10 cellular contexts compared by ENCODE assay signal in the genomic region with DNA sequence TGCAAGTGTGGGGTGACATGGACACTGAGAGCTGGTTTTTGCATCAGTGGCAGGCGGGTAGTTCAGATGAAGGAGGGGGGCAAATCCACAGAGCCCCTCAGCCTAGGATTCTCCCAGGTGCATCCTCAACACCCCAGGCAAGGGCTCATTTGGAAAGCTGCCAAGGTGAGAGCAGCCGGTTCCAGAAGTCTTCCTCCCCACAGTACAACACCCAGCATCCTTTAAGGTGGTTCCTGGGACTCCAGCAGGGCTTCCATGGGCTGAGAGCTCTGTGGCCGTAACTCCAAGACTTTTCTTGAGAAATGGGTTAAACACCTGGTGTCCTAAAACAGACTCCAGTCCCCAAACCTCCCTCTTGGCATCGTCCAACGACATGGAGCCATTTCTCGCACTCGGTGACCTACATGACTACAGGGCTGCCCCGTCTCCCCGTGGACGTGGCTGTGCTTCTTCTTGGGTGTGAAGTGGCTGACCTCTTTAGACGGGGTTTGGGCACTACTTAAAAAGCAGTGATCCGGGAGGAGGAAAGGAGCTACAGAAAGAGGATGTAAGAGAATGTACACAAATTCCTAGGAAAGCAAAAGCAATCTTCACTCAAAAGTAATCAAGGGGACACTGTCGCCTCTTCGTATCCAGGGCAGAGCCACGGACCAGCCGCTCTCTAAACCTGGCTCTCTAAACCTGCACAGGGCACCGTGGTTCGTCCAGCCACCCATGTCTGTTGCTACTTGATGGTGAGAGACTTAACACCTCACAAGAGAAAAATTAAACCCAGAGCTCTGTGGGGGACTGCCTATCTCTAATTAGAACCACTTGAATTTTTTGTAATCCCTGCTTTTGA. TPM values are rescaled to one million over a fixed set of nuclear protein-coding genes. Genes with fewer than 3 reads are reported as not detected.
DNase-seq lines count a peak whose midpoint lies in the region; ATAC-seq and TF ChIP-seq lines count a peak whose summit lies in the region.
"Had no signal": no experiment of that assay in that cellular context is flagged by ENCODE, and none has a peak within 500 bp of the region (broad histone marks: within the 10 kb centered on the region; RNA-seq: fewer than 3 reads in every experiment).

No MANE protein-coding gene starts in this region.

- no peak overlapping the region for H2BK20ac ChIP-seq in H9 (ENCODE audit: low read depth, low read length, poor library complexity, severe bottlenecking)

- ATAC-seq in naive thymus-derived CD4-positive, alpha-beta T cell, result no peak

- H3K79me2 ChIP-seq in H9 (ENCODE audit: insufficient read depth, low read length), result peaks cover 7% of the 10 kb centered on the region; the same call in 1 of the 2 replicates

- intact Hi-C loops in ascending aorta (cut with DNase I), result no loop called here
- intact Hi-C loops in naive thymus-derived CD4-positive, alpha-beta T cell (cut with micrococcal nuclease), result loop anchor here (1.0 to 2.0 kb wide), 2 partner anchors 10 to 48 kb away; a partner anchor contains a TSS

- no peak overlapping the region for H2BK15ac ChIP-seq in H9 (ENCODE audit: low read depth, low read length)

- no peaks in the 10 kb centered on the region for H3K9me3 Mint-ChIP-seq in H9
- peaks cover 0 to 6% (median 0%) of the 10 kb centered on the region in 11 donors for H3K9me3 Mint-ChIP-seq in naive thymus-derived CD4-positive, alpha-beta T cell

- H4K20me1 ChIP-seq in H9 (ENCODE audit: control insufficient read depth, insufficient read depth, insufficient read length), result no peaks in the 10 kb centered on the region

- no peak overlapping the region for H3K9ac ChIP-seq in H9 (ENCODE audit: extremely low read depth, insufficient read length, low read length)

- H3K4me1 ChIP-seq in H9 (ENCODE audit: insufficient read depth, low read length) (peaks cover 27% of the 10 kb centered on the region), ascending aorta (peaks cover 18 to 57% of the 10 kb centered on the region in 2 donors)
- peaks cover 32 to 79% of the 10 kb centered on the region in 2 donors for H3K4me1 ChIP-seq in naive thymus-derived CD4-positive, alpha-beta T cell (ENCODE audit: control insufficient read depth in 2 of 2, insufficient read depth in 2 of 2, low read length in 2 of 2)

- H2BK120ac ChIP-seq in H9 (ENCODE audit: low read depth, low read length, poor library complexity, severe bottlenecking), result no peak overlapping the region

- H3K9me3 ChIP-seq in H9 (ENCODE audit: control insufficient read depth, low read depth, low read length), result no peaks in the 10 kb centered on the region
- no peaks in the 10 kb centered on the region for H3K9me3 ChIP-seq in ascending aorta
- no peaks in the 10 kb centered on the region for H3K9me3 ChIP-seq in naive thymus-derived CD4-positive, alpha-beta T cell (ENCODE audit: control insufficient read depth in 2 of 3, low read length in 3 of 3)
- H3K9me3 ChIP-seq: testis had no signal

- peak overlapping the region; percentile 9 for H3K4me2 ChIP-seq in H9 (ENCODE audit: insufficient read depth, insufficient read length, low read length)

- H3K23me2 ChIP-seq in H9 (ENCODE audit: insufficient read length, low read depth, low read length, poor library complexity, severe bottlenecking), result no peaks in the 10 kb centered on the region

- H3K27me3 ChIP-seq in H9 (ENCODE audit: insufficient read depth, low read length) (no peaks in the 10 kb centered on the region), ascending aorta (no peaks in the 10 kb centered on the region), H7 (ENCODE audit: control insufficient read depth, insufficient read depth, low read length) (no peaks in the 10 kb centered on the region)
- no peaks in the 10 kb centered on the region for H3K27me3 ChIP-seq in naive thymus-derived CD4-positive, alpha-beta T cell (ENCODE audit: control insufficient read depth in 2 of 2, insufficient read depth in 2 of 2, low read length in 2 of 2)
- H3K27me3 ChIP-seq: testis had no signal

- no peak overlapping the region for H4K91ac ChIP-seq in H9 (ENCODE audit: insufficient read length, low read depth, low read length)

- H3K23ac ChIP-seq in H9 (ENCODE audit: insufficient read length, low read depth, low read length), result no peak overlapping the region

- no peak overlapping the region for H2AK5ac ChIP-seq in H9 (ENCODE audit: insufficient read length, low read length)

- H3K4me3 Mint-ChIP-seq in H9, result peak overlapping the region; percentile 37 to 66; a peak in 3 of 5 replicates
- H3K4me3 Mint-ChIP-seq in naive thymus-derived CD4-positive, alpha-beta T cell, result peak overlapping the region; percentile 47 to 84 (median 75)

- CTCF ChIA-PET in naive thymus-derived CD4-positive, alpha-beta T cell (lab: Charles Lee), result interaction anchor here (1.2 to 3.8 kb wide), 3 partner anchors 9 to 148 kb away, joined by 3 to 16 read pairs (median 3); no protein-coding TSS in a partner anchor

- H3K36me3 Mint-ChIP-seq in H9 (ENCODE audit: insufficient read depth in 1 of 3, low read depth in 3 of 3), result peaks cover 2 to 13% (median 4%) of the 10 kb centered on the region in 3 experiments; a peak in 6 of 7 replicates
- H3K36me3 Mint-ChIP-seq in naive thymus-derived CD4-positive, alpha-beta T cell, result peaks cover 0 to 6% (median 0%) of the 10 kb centered on the region in 5 donors

- H2BK12ac ChIP-seq in H9 (ENCODE audit: insufficient read length, low read depth, low read length), result no peak overlapping the region

- H4K8ac ChIP-seq in H9 (replicated peaks; ENCODE audit: insufficient read length, low read depth, low read length), result no peak overlapping the region

- H3K56ac ChIP-seq in H9 (ENCODE audit: insufficient read length, low read depth, low read length), result no peak overlapping the region

- H3K27ac ChIP-seq in H9 (ENCODE audit: insufficient read length, low read depth, low read length), result no peak overlapping the region
- H3K27ac ChIP-seq in ascending aorta, result peak overlapping the region; percentile 74 to 77
- peak overlapping the region; percentile 29 for H3K27ac ChIP-seq in naive thymus-derived CD4-positive, alpha-beta T cell (ENCODE audit: low read depth, low read length)
- H3K27ac ChIP-seq: testis had no signal

- 0 out of 2 replicates have a peak overlapping the region, but pooled peaks have one; percentile 25 for H3K14ac ChIP-seq in H9 (ENCODE audit: insufficient read depth, low read length)

- WGBS in H9 (ENCODE audit: extremely low coverage, insufficient read length, low lambda C conversion rate), result no CpG with 5 or more reads among the region's 18 CpGs

- H3K27me3 Mint-ChIP-seq in H9 (ENCODE audit: low read depth), result peaks cover 1% of the 10 kb centered on the region; the same call in 1 of the 2 replicates
- no peaks in the 10 kb centered on the region for H3K27me3 Mint-ChIP-seq in naive thymus-derived CD4-positive, alpha-beta T cell

- H3K36me3 ChIP-seq in ascending aorta, result no peaks in the 10 kb centered on the region
- no peaks in the 10 kb centered on the region for H3K36me3 ChIP-seq in naive thymus-derived CD4-positive, alpha-beta T cell (ENCODE audit: control insufficient read depth in 2 of 3, insufficient read depth in 3 of 3, low read length in 3 of 3)
- no peaks in the 10 kb centered on the region for H3K36me3 ChIP-seq in H7 (replicated peaks; ENCODE audit: control insufficient read depth, insufficient read depth, low read length)

- no peak overlapping the region for H3K18ac ChIP-seq in H9 (ENCODE audit: insufficient read length, low read depth, low read length)

- POLR2A ChIA-PET in naive thymus-derived CD4-positive, alpha-beta T cell (lab: Charles Lee), result interaction anchor here (0.5 to 7.1 kb wide), 9 partner anchors 8 to 1393 kb away, joined by 3 to 89 read pairs (median 12); a partner anchor contains a TSS

- peaks cover 6% of the 10 kb centered on the region for H3K79me1 ChIP-seq in H9 (ENCODE audit: insufficient read depth, low read depth, low read length, poor library complexity, severe bottlenecking)

- peaks cover 90 to 93% of the 10 kb centered on the region in 2 experiments for H3K4me1 Mint-ChIP-seq in H9
- H3K4me1 Mint-ChIP-seq in naive thymus-derived CD4-positive, alpha-beta T cell, result peaks cover 71 to 99% (median 94%) of the 10 kb centered on the region in 7 donors

- H3K4me3 ChIP-seq in ascending aorta, result no peak overlapping the region
- no peak overlapping the region for H3K4me3 ChIP-seq in naive thymus-derived CD4-positive, alpha-beta T cell (ENCODE audit: low read length)
- H3K4me3 ChIP-seq in H7 (ENCODE audit: insufficient read depth, low read depth, low read length), result no peak overlapping the region
- H3K4me3 ChIP-seq: testis had no signal

- no peak for TF ChIP-seq CTCF in H9 (conservative IDR thresholded peaks at IDR 0.05)
- TF ChIP-seq CTCF in ascending aorta (IDR thresholded peaks at IDR 0.05), result no peak

- no peak overlapping the region for H2AFZ ChIP-seq in H9 (ENCODE audit: low read length)

- H3K27ac Mint-ChIP-seq in H9, result peak overlapping the region; percentile 22 to 93 (median 85); a peak in 5 of 7 replicates
- peak overlapping the region; percentile 45 to 97 (median 93) for H3K27ac Mint-ChIP-seq in naive thymus-derived CD4-positive, alpha-beta T cell

- no peak overlapping the region for H4K5ac ChIP-seq in H9 (ENCODE audit: insufficient read length, low read depth, low read length)

- no peak overlapping the region for H3T11ph ChIP-seq in H9 (ENCODE audit: low read length)

- no peak overlapping the region for H2BK5ac ChIP-seq in H9 (ENCODE audit: insufficient read length, low read length)

- H3K4ac ChIP-seq in H9 (ENCODE audit: low read depth, low read length), result no peak overlapping the region

- DNase-seq in CD1c-positive myeloid dendritic cell (ENCODE audit: extremely low spot score) (peak; percentile 5), H9 (no peak), ascending aorta (ENCODE audit: low spot score in 2 of 2) (no peak), OCI-M1 (lab: John Stamatoyannopoulos, UW) (no peak), NCI-H82 (lab: John Stamatoyannopoulos, UW) (no peak), H7 (no peak), AG08396 (ENCODE audit: low spot score) (no peak)
- no peak for DNase-seq in naive thymus-derived CD4-positive, alpha-beta T cell
- DNase-seq: cerebellar nuclear complex had no signal

RNA-seq across cellular contexts. Expression of a gene that starts 25.5 kb away (rescaled TPM):
- 86.5 and 89.9 TPM in 2 replicates for total RNA-seq in H9 (2021)
- 48.0 TPM for total RNA-seq in ascending aorta
- 100 to 1,000 TPM in 1 of 5 experiments, 10 to 100 TPM in 4; 88.3 to 104 (median 94.0) TPM for total RNA-seq in naive thymus-derived CD4-positive, alpha-beta T cell
- 10 to 100 TPM in 1 of 2 donors, 1 to 10 TPM in 1; 7.0 to 12.4 TPM for polyA plus RNA-seq in naive thymus-derived CD4-positive, alpha-beta T cell
- 73.7 and 79.7 TPM in 2 replicates for total RNA-seq in H7 (2014; rRNA removed; shearing (Covaris generic))

RNA-seq across cellular contexts. Expression of a gene that starts 38.4 kb away (rescaled TPM):
- 2.3 and 2.5 TPM in 2 replicates for total RNA-seq in H9 (2021)
- 8.1 TPM for total RNA-seq in ascending aorta
- total RNA-seq in naive thymus-derived CD4-positive, alpha-beta T cell, result 10 to 100 TPM; 22.1 to 80.6 (median 58.5) TPM
- polyA plus RNA-seq in naive thymus-derived CD4-positive, alpha-beta T cell, result 1 to 10 TPM; 1.6 to 4.1 TPM
- total RNA-seq in H7 (2014; rRNA removed; shearing (Covaris generic)), result 2.2 and 2.7 TPM in 2 replicates

RNA-seq across cellular contexts. Expression of a gene that starts 47.7 kb away (rescaled TPM):
- 1.9 and 2.2 TPM in 2 replicates for total RNA-seq in H9 (2021)
- total RNA-seq in ascending aorta, result 15.2 TPM
- total RNA-seq in naive thymus-derived CD4-positive, alpha-beta T cell, result 10 to 100 TPM; 13.1 to 39.4 (median 27.8) TPM
- polyA plus RNA-seq in naive thymus-derived CD4-positive, alpha-beta T cell, result 1 to 10 TPM; 6.3 to 7.0 TPM
- total RNA-seq in H7 (2014; rRNA removed; shearing (Covaris generic)), result 2.1 and 3.5 TPM in 2 replicates

RNA-seq across cellular contexts. Expression of a gene that starts 48.8 kb away (rescaled TPM):
- total RNA-seq in H9 (2021), result 282 TPM in 2 replicates
- total RNA-seq in ascending aorta, result 205 TPM
- 100 to 1,000 TPM; 108 to 241 (median 135) TPM for total RNA-seq in naive thymus-derived CD4-positive, alpha-beta T cell
- 100 to 1,000 TPM; 381 to 415 TPM for polyA plus RNA-seq in naive thymus-derived CD4-positive, alpha-beta T cell
- 181 and 244 TPM in 2 replicates for total RNA-seq in H7 (2014; rRNA removed; shearing (Covaris generic))
